ENCODE assay signal across 14 cellular contexts in the genomic region with DNA sequence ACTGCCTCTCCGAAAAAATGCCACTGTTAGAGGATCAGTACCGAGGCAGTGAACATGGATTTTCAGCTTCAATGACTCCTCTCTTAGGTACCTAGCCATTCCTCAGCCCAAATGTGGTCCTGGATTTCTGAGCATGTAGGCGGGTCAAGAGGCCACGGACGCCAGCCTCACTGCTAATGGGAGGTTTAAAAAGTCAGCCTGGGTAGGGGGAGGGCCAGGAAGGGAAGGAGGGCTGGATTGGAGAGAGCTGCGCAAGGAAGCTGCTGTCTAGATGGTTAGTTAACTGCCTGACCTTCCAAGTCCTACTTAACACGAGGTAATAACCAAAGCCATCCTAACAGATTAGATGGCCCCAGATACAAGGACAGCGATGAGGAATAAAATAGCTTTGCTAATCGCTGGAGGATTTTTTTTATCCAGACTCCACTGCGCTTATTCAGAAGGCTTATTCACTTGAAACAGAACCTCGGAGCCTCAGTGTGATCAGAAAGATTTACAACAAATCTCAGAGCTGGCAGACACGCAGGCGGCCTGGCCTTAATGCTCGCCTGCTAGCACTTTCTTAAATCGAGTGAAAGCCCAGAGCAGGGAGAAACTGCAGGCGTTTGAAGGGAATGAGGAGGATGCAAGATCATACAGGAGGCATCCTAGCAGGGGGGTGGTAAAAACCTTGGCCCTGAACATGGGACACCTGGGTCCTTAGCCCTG. TPM values are rescaled to one million over a fixed set of nuclear protein-coding genes. Genes with fewer than 3 reads are reported as not detected.
DNase-seq lines count a peak whose midpoint lies in the region; ATAC-seq and TF ChIP-seq lines count a peak whose summit lies in the region.
"Had no signal": no experiment of that assay in that cellular context is flagged by ENCODE, and none has a peak within 500 bp of the region (broad histone marks: within the 10 kb centered on the region; RNA-seq: fewer than 3 reads in every experiment).

No MANE protein-coding gene starts in this region.

- intact Hi-C loops in sigmoid colon (cut with DNase I) = loop anchor here (5.0 kb wide), 1 partner anchor 41 kb away; no protein-coding TSS in a partner anchor
- intact Hi-C loops in vagina (cut with DNase I) = loop anchor here (5.0 kb wide), 1 partner anchor 34 kb away; the partner anchor contains the start of gene TLE3

- H3K9me3 ChIP-seq in sigmoid colon (no peaks in the 10 kb centered on the region), vagina (no peaks in the 10 kb centered on the region)
- H3K9me3 ChIP-seq: mucosa of descending colon had no signal

- CTCF ChIA-PET in RWPE1 (lab: Yijun Ruan, JAX) = interaction anchor here (0.7 kb wide), 1 partner anchor 47 kb away, joined by 4 read pairs; no protein-coding TSS in a partner anchor

- TF ChIP-seq EP300 in sigmoid colon (IDR thresholded peaks at IDR 0.05) = no peak

- H3K4me3 ChIP-seq in sigmoid colon = no peak overlapping the region
- H3K4me3 ChIP-seq in vagina = no peak overlapping the region
- H3K4me3 ChIP-seq: mucosa of descending colon had no signal

- POLR2A ChIA-PET in RWPE1 (lab: Yijun Ruan, JAX; ENCODE audit: low non-redundant PET) = no interaction called here

- no peak for ATAC-seq in HG03095 (IDR thresholded peaks at IDR 0.05; ENCODE audit: unreplicated experiment)
- no peak for ATAC-seq in HG03469 (IDR thresholded peaks at IDR 0.05; ENCODE audit: unreplicated experiment)
- ATAC-seq: foreskin keratinocyte, HepG2, left lobe of liver, Panc1 had no signal

- H3K27me3 ChIP-seq in sigmoid colon (no peaks in the 10 kb centered on the region), vagina (no peaks in the 10 kb centered on the region)
- H3K27me3 ChIP-seq: foreskin keratinocyte had no signal

- peak overlapping the region; percentile 56; the same call in 1 of the 2 replicates for H3K27ac ChIP-seq in 22Rv1
- peak overlapping the region; percentile 2; the same call in 1 of the 2 replicates for H3K27ac ChIP-seq in RWPE1
- peak overlapping the region; percentile 27 to 79 (median 68) for H3K27ac ChIP-seq in sigmoid colon
- H3K27ac ChIP-seq in vagina = no peak overlapping the region
- H3K27ac ChIP-seq: foreskin keratinocyte had no signal

- TF ChIP-seq CTCF in 22Rv1 (IDR thresholded peaks at IDR 0.05) (no peak), RWPE1 (conservative IDR thresholded peaks at IDR 0.05; ENCODE audit: low read depth) (no peak), sigmoid colon (IDR thresholded peaks at IDR 0.05) (no peak), vagina (IDR thresholded peaks at IDR 0.05) (no peak)

- no peak for TF ChIP-seq POLR2A in sigmoid colon (IDR thresholded peaks at IDR 0.05)
- TF ChIP-seq POLR2A in vagina (IDR thresholded peaks at IDR 0.05) = no peak

- H3K36me3 ChIP-seq in sigmoid colon (peaks cover 18 to 73% (median 49%) of the 10 kb centered on the region in 4 donors), vagina (peaks cover 0 to 52% of the 10 kb centered on the region in 2 donors)

- DNase-seq in RWPE1 (ENCODE audit: low spot score) (no peak), left kidney (ENCODE audit: low read depth, low spot score) (peak; percentile 63), sigmoid colon (no peak), vagina (ENCODE audit: extremely low spot score in 2 of 2) (no peak), NCI-H345 (lab: John Stamatoyannopoulos, UW) (no peak)
- DNase-seq: stimulated activated CD4-positive, alpha-beta T cell treated with anti-CD3 and anti-CD28 coated beads, Interleukin-4, amount 100 ng/mL, for 4 hours had no signal

- H3K4me1 ChIP-seq in sigmoid colon (peaks cover 0 to 79% (median 53%) of the 10 kb centered on the region in 4 donors), vagina (peaks cover 36% of the 10 kb centered on the region)
- H3K4me1 ChIP-seq: foreskin keratinocyte had no signal

- WGBS in sigmoid colon, 2 donors = 81 to 85% methylated on average over 16 of the region's 16 CpGs

RNA-seq across cellular contexts. Expression of gene TLE3, which starts 34.3 kb away (rescaled TPM):
- total RNA-seq in sigmoid colon (10 to 100 TPM; 49.5 to 82.0 (median 58.8) TPM), vagina (64.6 TPM)
- polyA plus RNA-seq in sigmoid colon = 10 to 100 TPM; 16.8 to 39.3 (median 21.0) TPM
